Comparison of ENCODE assay signal across 3 cellular contexts in genomic region chr10:18830277-18830676, GRCh38.
"Had no signal": no experiment of that assay in that cellular context is flagged by ENCODE, and none has a peak within 500 bp of the region (broad histone marks: within the 10 kb centered on the region; RNA-seq: fewer than 3 reads in every experiment).

No MANE protein-coding gene starts in this region.

- DNase-seq: GDM1, GF-D8 had no signal

- ATAC-seq: GM12878 had no signal

- H3K4me3 ChIP-seq: GM12878 had no signal
